In the genomic region with DNA sequence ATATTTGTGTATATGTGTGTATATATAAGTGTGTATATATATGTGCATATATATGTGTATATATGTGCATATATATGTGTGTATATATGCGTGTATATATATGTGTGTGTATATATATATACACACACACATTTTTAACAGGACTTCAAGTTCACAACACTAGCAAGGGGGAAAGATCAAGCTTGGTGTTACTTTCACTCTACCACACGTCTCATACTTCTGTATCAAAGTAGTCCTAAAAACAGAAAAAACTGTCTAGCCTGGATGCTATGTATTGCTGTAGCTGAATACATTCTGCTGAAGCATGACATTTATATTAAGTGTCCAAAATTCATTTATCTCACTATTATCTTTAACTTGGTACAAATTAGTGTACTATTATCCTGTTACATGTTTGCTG, we compare ENCODE assay signal across 22 cellular contexts. TPM values are rescaled to one million over a fixed set of nuclear protein-coding genes. Genes with fewer than 3 reads are reported as not detected.
DNase-seq lines count a peak whose midpoint lies in the region; ATAC-seq and TF ChIP-seq lines count a peak whose summit lies in the region.
"Had no signal": no experiment of that assay in that cellular context is flagged by ENCODE, and none has a peak within 500 bp of the region (broad histone marks: within the 10 kb centered on the region; RNA-seq: fewer than 3 reads in every experiment).

No MANE protein-coding gene starts in this region.

- no peak overlapping the region for H3K27ac ChIP-seq in CD8-positive, alpha-beta T cell (ENCODE audit: low read depth, low read length)
- H3K27ac ChIP-seq: GM23248, KMS-11 had no signal

- H3K4me1 ChIP-seq in CD8-positive, alpha-beta T cell (ENCODE audit: insufficient read depth, low read length) = peaks cover 81% of the 10 kb centered on the region
- H3K4me1 ChIP-seq: HAP-1 had no signal

- H3K27ac Mint-ChIP-seq in activated CD8-positive, alpha-beta T cell treated with anti-CD3 and anti-CD28 coated beads for 36 hours = no peak overlapping the region
- H3K27ac Mint-ChIP-seq in activated CD8-positive, alpha-beta T cell treated with anti-CD3 and anti-CD28 coated beads, Interleukin-2, amount 10 ng/mL, durations not matched to agents 7 days and 5 days = no peak overlapping the region
- peak overlapping the region; percentile 41 for H3K27ac Mint-ChIP-seq in CD8-positive, alpha-beta T cell
- no peak overlapping the region for H3K27ac Mint-ChIP-seq in activated naive CD8-positive, alpha-beta T cell treated with anti-CD3 and anti-CD28 coated beads, Interleukin-2, amount 10 ng/mL, durations not matched to agents 7 days and 5 days
- H3K27ac Mint-ChIP-seq in natural killer cell = peak overlapping the region; percentile 78 to 79

- H3K9me3 Mint-ChIP-seq in activated CD8-positive, alpha-beta T cell treated with anti-CD3 and anti-CD28 coated beads for 36 hours = no peaks in the 10 kb centered on the region
- H3K9me3 Mint-ChIP-seq in activated CD8-positive, alpha-beta T cell treated with anti-CD3 and anti-CD28 coated beads, Interleukin-2, amount 10 ng/mL, durations not matched to agents 7 days and 5 days (ENCODE audit: insufficient read depth) = no peaks in the 10 kb centered on the region
- no peaks in the 10 kb centered on the region for H3K9me3 Mint-ChIP-seq in CD8-positive, alpha-beta T cell
- no peaks in the 10 kb centered on the region for H3K9me3 Mint-ChIP-seq in activated naive CD8-positive, alpha-beta T cell treated with anti-CD3 and anti-CD28 coated beads, Interleukin-2, amount 10 ng/mL, durations not matched to agents 7 days and 5 days
- no peaks in the 10 kb centered on the region for H3K9me3 Mint-ChIP-seq in natural killer cell

- POLR2A ChIA-PET in activated CD8-positive, alpha-beta T cell treated with anti-CD3 and anti-CD28 coated beads for 36 hours (lab: Charles Lee) = no interaction called here
- POLR2A ChIA-PET in activated CD8-positive, alpha-beta T cell treated with anti-CD3 and anti-CD28 coated beads, Interleukin-2, amount 10 ng/mL, durations not matched to agents 7 days and 5 days (lab: Charles Lee) = interaction anchor here (3.0 kb wide), 1 partner anchor 63 kb away, joined by 13 read pairs; no protein-coding TSS in a partner anchor
- POLR2A ChIA-PET in CD8-positive, alpha-beta T cell (lab: Charles Lee) = interaction anchor here (2.1 kb wide), 1 partner anchor 10 kb away, joined by 7 read pairs; no protein-coding TSS in a partner anchor
- POLR2A ChIA-PET in activated naive CD8-positive, alpha-beta T cell treated with anti-CD3 and anti-CD28 coated beads, Interleukin-2, amount 10 ng/mL, durations not matched to agents 7 days and 5 days (lab: Charles Lee) = interaction anchor here (0.6 kb wide), 1 partner anchor 114 kb away, joined by 3 read pairs; no protein-coding TSS in a partner anchor

- intact Hi-C loops in activated CD8-positive, alpha-beta T cell treated with anti-CD3 and anti-CD28 coated beads for 36 hours (cut with micrococcal nuclease) = loop anchor here (5.0 kb wide), 3 partner anchors 36 to 54 kb away; no protein-coding TSS in a partner anchor
- intact Hi-C loops in CD8-positive, alpha-beta T cell (cut with DNase I, micrococcal nuclease) = no loop called here
- intact Hi-C loops in natural killer cell (cut with micrococcal nuclease) = loop anchor here (5.0 kb wide), 3 partner anchors 39 to 391 kb away; no protein-coding TSS in a partner anchor

- H3K36me3 ChIP-seq in CD8-positive, alpha-beta T cell (ENCODE audit: insufficient read depth, low read length) = no peaks in the 10 kb centered on the region
- H3K36me3 ChIP-seq: BLaER1 treated with 17β-estradiol and CSF1 and Interleukin-3, amounts not matched to agents 10 nM and 100 nM; HAP-1 had no signal

- peaks cover 73% of the 10 kb centered on the region for H3K4me1 Mint-ChIP-seq in activated CD8-positive, alpha-beta T cell treated with anti-CD3 and anti-CD28 coated beads for 36 hours (ENCODE audit: low read depth)
- H3K4me1 Mint-ChIP-seq in activated CD8-positive, alpha-beta T cell treated with anti-CD3 and anti-CD28 coated beads, Interleukin-2, amount 10 ng/mL, durations not matched to agents 7 days and 5 days (ENCODE audit: low read depth) = peaks cover 65% of the 10 kb centered on the region
- peaks cover 78% of the 10 kb centered on the region for H3K4me1 Mint-ChIP-seq in CD8-positive, alpha-beta T cell (ENCODE audit: low read depth)
- peaks cover 61% of the 10 kb centered on the region for H3K4me1 Mint-ChIP-seq in activated naive CD8-positive, alpha-beta T cell treated with anti-CD3 and anti-CD28 coated beads, Interleukin-2, amount 10 ng/mL, durations not matched to agents 7 days and 5 days
- peaks cover 58 to 65% of the 10 kb centered on the region in 2 donors for H3K4me1 Mint-ChIP-seq in natural killer cell

- H3K36me3 Mint-ChIP-seq in activated CD8-positive, alpha-beta T cell treated with anti-CD3 and anti-CD28 coated beads for 36 hours (ENCODE audit: low read depth) = no peaks in the 10 kb centered on the region
- peaks cover 6% of the 10 kb centered on the region for H3K36me3 Mint-ChIP-seq in activated CD8-positive, alpha-beta T cell treated with anti-CD3 and anti-CD28 coated beads, Interleukin-2, amount 10 ng/mL, durations not matched to agents 7 days and 5 days (ENCODE audit: low read depth)
- H3K36me3 Mint-ChIP-seq in CD8-positive, alpha-beta T cell = no peaks in the 10 kb centered on the region
- peaks cover 4% of the 10 kb centered on the region for H3K36me3 Mint-ChIP-seq in activated naive CD8-positive, alpha-beta T cell treated with anti-CD3 and anti-CD28 coated beads, Interleukin-2, amount 10 ng/mL, durations not matched to agents 7 days and 5 days
- no peaks in the 10 kb centered on the region for H3K36me3 Mint-ChIP-seq in natural killer cell

- peak; percentile 32 for ATAC-seq in activated CD8-positive, alpha-beta T cell treated with anti-CD3 and anti-CD28 coated beads for 36 hours
- ATAC-seq in activated CD8-positive, alpha-beta T cell treated with anti-CD3 and anti-CD28 coated beads, Interleukin-2, amount 10 ng/mL, durations not matched to agents 7 days and 5 days = no peak
- peak; percentile 21 for ATAC-seq in CD8-positive, alpha-beta T cell
- ATAC-seq in activated naive CD8-positive, alpha-beta T cell treated with anti-CD3 and anti-CD28 coated beads, Interleukin-2, amount 10 ng/mL, durations not matched to agents 7 days and 5 days (ENCODE audit: low read depth) = no peak
- ATAC-seq in natural killer cell = peak; percentile 60 to 67 (median 61)
- ATAC-seq: Panc1 had no signal

- H3K4me3 ChIP-seq in CD8-positive, alpha-beta T cell (ENCODE audit: low read depth, low read length) = no peak overlapping the region
- H3K4me3 ChIP-seq: GM23248, HAP-1 had no signal

- H3K9me3 ChIP-seq in CD8-positive, alpha-beta T cell (ENCODE audit: low read length) = no peaks in the 10 kb centered on the region
- H3K9me3 ChIP-seq: HAP-1 had no signal

- TF ChIP-seq CTCF in activated CD8-positive, alpha-beta T cell treated with anti-CD3 and anti-CD28 coated beads for 36 hours (IDR thresholded peaks at IDR 0.05) = no peak
- TF ChIP-seq CTCF in CD8-positive, alpha-beta T cell (IDR thresholded peaks at IDR 0.05) = no peak
- no peak for TF ChIP-seq CTCF in natural killer cell (IDR thresholded peaks at IDR 0.05)

- CTCF ChIA-PET in activated CD8-positive, alpha-beta T cell treated with anti-CD3 and anti-CD28 coated beads for 36 hours (lab: Charles Lee) = no interaction called here
- CTCF ChIA-PET in activated CD8-positive, alpha-beta T cell treated with anti-CD3 and anti-CD28 coated beads, Interleukin-2, amount 10 ng/mL, durations not matched to agents 7 days and 5 days (lab: Charles Lee) = no interaction called here
- CTCF ChIA-PET in CD8-positive, alpha-beta T cell (lab: Charles Lee) = no interaction called here

- H3K27me3 Mint-ChIP-seq in activated CD8-positive, alpha-beta T cell treated with anti-CD3 and anti-CD28 coated beads for 36 hours = no peaks in the 10 kb centered on the region
- no peaks in the 10 kb centered on the region for H3K27me3 Mint-ChIP-seq in activated CD8-positive, alpha-beta T cell treated with anti-CD3 and anti-CD28 coated beads, Interleukin-2, amount 10 ng/mL, durations not matched to agents 7 days and 5 days (ENCODE audit: low read depth)
- H3K27me3 Mint-ChIP-seq in CD8-positive, alpha-beta T cell (ENCODE audit: low read depth) = no peaks in the 10 kb centered on the region
- no peaks in the 10 kb centered on the region for H3K27me3 Mint-ChIP-seq in activated naive CD8-positive, alpha-beta T cell treated with anti-CD3 and anti-CD28 coated beads, Interleukin-2, amount 10 ng/mL, durations not matched to agents 7 days and 5 days
- no peaks in the 10 kb centered on the region for H3K27me3 Mint-ChIP-seq in natural killer cell (ENCODE audit: low read depth in 2 of 2)

- H3K27me3 ChIP-seq in CD8-positive, alpha-beta T cell (ENCODE audit: insufficient read depth, low read length) = no peaks in the 10 kb centered on the region
- H3K27me3 ChIP-seq: BLaER1 treated with 17β-estradiol and CSF1 and Interleukin-3, amounts not matched to agents 10 nM and 100 nM had no signal

- no peak overlapping the region for H3K4me3 Mint-ChIP-seq in activated CD8-positive, alpha-beta T cell treated with anti-CD3 and anti-CD28 coated beads for 36 hours
- H3K4me3 Mint-ChIP-seq in activated CD8-positive, alpha-beta T cell treated with anti-CD3 and anti-CD28 coated beads, Interleukin-2, amount 10 ng/mL, durations not matched to agents 7 days and 5 days = no peak overlapping the region
- no peak overlapping the region for H3K4me3 Mint-ChIP-seq in CD8-positive, alpha-beta T cell
- peak overlapping the region; percentile 48 for H3K4me3 Mint-ChIP-seq in activated naive CD8-positive, alpha-beta T cell treated with anti-CD3 and anti-CD28 coated beads, Interleukin-2, amount 10 ng/mL, durations not matched to agents 7 days and 5 days
- peak overlapping the region; percentile 61 for H3K4me3 Mint-ChIP-seq in natural killer cell

- DNase-seq in activated CD8-positive, alpha-beta T cell treated with anti-CD3 and anti-CD28 coated beads for 36 hours = no peak
- DNase-seq in activated CD8-positive, alpha-beta T cell treated with anti-CD3 and anti-CD28 coated beads, Interleukin-2, amount 10 ng/mL, durations not matched to agents 7 days and 5 days = no peak
- no peak for DNase-seq in CD8-positive, alpha-beta T cell
- DNase-seq in activated naive CD8-positive, alpha-beta T cell treated with anti-CD3 and anti-CD28 coated beads, Interleukin-2, amount 10 ng/mL, durations not matched to agents 7 days and 5 days = no peak
- no peak for DNase-seq in natural killer cell
- no peak for DNase-seq in NCI-H1105 treated with DMSO at 0.1 percent for 48 hours (lab: John Stamatoyannopoulos, UW)
- DNase-seq in T-helper 1 cell = no peak
- DNase-seq: 8988T; GM23248; IMR-90; NCI-H1105; NCI-H2029 treated with DMSO at 0.1 percent for 48 hours; NCI-H226; NCI-H510A treated with DMSO at 0.1 percent for 48 hours; NCI-H748 treated with DMSO at 0.1 percent for 48 hours; NK-92 treated with Interleukin-12 subunit alpha and Interleukin-12 subunit beta, amount 100 ng/mL, for 24 hours; SIG-M5 had no signal

RNA-seq across cellular contexts. Expression of gene ATP6V1G3, which starts 17.9 kb away (rescaled TPM):
- total RNA-seq in activated CD8-positive, alpha-beta T cell treated with anti-CD3 and anti-CD28 coated beads for 36 hours = not detected
- total RNA-seq in activated CD8-positive, alpha-beta T cell treated with anti-CD3 and anti-CD28 coated beads, Interleukin-2, amount 10 ng/mL, durations not matched to agents 7 days and 5 days = not detected
- total RNA-seq in CD8-positive, alpha-beta T cell = not detected
- not detected for total RNA-seq in activated naive CD8-positive, alpha-beta T cell treated with anti-CD3 and anti-CD28 coated beads, Interleukin-2, amount 10 ng/mL, durations not matched to agents 7 days and 5 days
- not detected for total RNA-seq in natural killer cell
- total RNA-seq: Daoy, GM23248, IMR-90 had no signal

Comparison
In these comparisons a context has a peak if more than half of its experiments do, and no peak if none do; other contexts are left out.
1. ATAC-seq: peak in activated CD8-positive, alpha-beta T cell treated with anti-CD3 and anti-CD28 coated beads for 36 hours (single experiment), CD8-positive, alpha-beta T cell (single experiment) and natural killer cell (3 of 3); none in activated CD8-positive, alpha-beta T cell treated with anti-CD3 and anti-CD28 coated beads, Interleukin-2, amount 10 ng/mL, durations not matched to agents 7 days and 5 days (single experiment) and activated naive CD8-positive, alpha-beta T cell treated with anti-CD3 and anti-CD28 coated beads, Interleukin-2, amount 10 ng/mL, durations not matched to agents 7 days and 5 days (single experiment).
2. H3K27ac Mint-ChIP-seq: peak in CD8-positive, alpha-beta T cell (single experiment) and natural killer cell (2 of 2); none in activated CD8-positive, alpha-beta T cell treated with anti-CD3 and anti-CD28 coated beads for 36 hours (single experiment), activated CD8-positive, alpha-beta T cell treated with anti-CD3 and anti-CD28 coated beads, Interleukin-2, amount 10 ng/mL, durations not matched to agents 7 days and 5 days (single experiment) and activated naive CD8-positive, alpha-beta T cell treated with anti-CD3 and anti-CD28 coated beads, Interleukin-2, amount 10 ng/mL, durations not matched to agents 7 days and 5 days (single experiment).
3. H3K4me3 Mint-ChIP-seq: peak in activated naive CD8-positive, alpha-beta T cell treated with anti-CD3 and anti-CD28 coated beads, Interleukin-2, amount 10 ng/mL, durations not matched to agents 7 days and 5 days (single experiment) and natural killer cell (single experiment); none in activated CD8-positive, alpha-beta T cell treated with anti-CD3 and anti-CD28 coated beads for 36 hours (single experiment), activated CD8-positive, alpha-beta T cell treated with anti-CD3 and anti-CD28 coated beads, Interleukin-2, amount 10 ng/mL, durations not matched to agents 7 days and 5 days (single experiment) and CD8-positive, alpha-beta T cell (single experiment).
4. intact Hi-C loops: an anchor here in activated CD8-positive, alpha-beta T cell treated with anti-CD3 and anti-CD28 coated beads for 36 hours (5.0 kb wide) and natural killer cell (5.0 kb wide); none called in CD8-positive, alpha-beta T cell.